Comparison of ENCODE assay signal across 22 cellular contexts in the genomic region with DNA sequence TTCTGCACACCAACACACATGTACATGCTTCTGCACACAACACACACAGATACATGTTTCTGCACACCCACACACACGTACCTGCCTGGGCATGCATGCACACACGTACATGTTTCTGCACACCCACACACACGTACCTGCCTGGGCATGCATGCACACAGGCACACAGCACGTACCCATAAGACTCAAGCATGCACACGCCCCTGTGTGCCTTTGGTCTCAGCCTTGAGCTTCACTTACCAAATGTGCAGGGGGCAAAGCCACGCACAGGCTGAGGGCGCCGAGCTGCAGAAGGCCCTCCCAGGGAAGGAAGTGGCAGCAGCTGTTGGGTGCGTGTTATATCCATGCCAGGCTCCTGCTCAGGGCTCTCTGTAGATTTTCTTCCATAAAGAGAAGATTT. TPM values are rescaled to one million over a fixed set of nuclear protein-coding genes. Genes with fewer than 3 reads are reported as not detected.
DNase-seq lines count a peak whose midpoint lies in the region; ATAC-seq, FAIRE-seq and TF ChIP-seq lines count a peak whose summit lies in the region.
"Had no signal": no experiment of that assay in that cellular context is flagged by ENCODE, and none has a peak within 500 bp of the region (broad histone marks: within the 10 kb centered on the region; RNA-seq: fewer than 3 reads in every experiment).

No MANE protein-coding gene starts in this region.

- CTCF ChIA-PET in CD4-positive, alpha-beta T cell (lab: Charles Lee) = no interaction called here

- H3K4me1 Mint-ChIP-seq in CD4-positive, alpha-beta T cell (ENCODE audit: low read depth) = peaks cover 58% of the 10 kb centered on the region

- H3K9me3 ChIP-seq in CD4-positive, alpha-beta T cell (ENCODE audit: control insufficient read depth, low read length) = no peaks in the 10 kb centered on the region
- peaks cover 0 to 9% (median 0%) of the 10 kb centered on the region in 11 donors for H3K9me3 ChIP-seq in heart right ventricle
- H3K9me3 ChIP-seq: adrenal gland, testis had no signal

- intact Hi-C loops in CD4-positive, alpha-beta T cell (cut with DNase I, micrococcal nuclease) = no loop called here
- intact Hi-C loops in posterior vena cava (cut with DNase I) (no loop called here), heart right ventricle (cut with DNase I) (loop anchor here in 5 of 10 donors (5.0 to 10.0 kb wide), 3 partner anchors 134 to 521 kb away; partner anchors contain the start of genes CCND1 (in 3 of the 5) and MYEOV (in 2 of the 5))

- H3K36me3 Mint-ChIP-seq in CD4-positive, alpha-beta T cell (ENCODE audit: low read depth) = no peaks in the 10 kb centered on the region

- no peak overlapping the region for H3K4me3 ChIP-seq in heart right ventricle
- H3K4me3 ChIP-seq: adrenal gland, skin epidermis, testis had no signal

- DNase-seq in CD4-positive, alpha-beta T cell = no peak
- DNase-seq in HTR-8/SVneo (ENCODE audit: insufficient read length, low spot score) (no peak), posterior vena cava (ENCODE audit: low spot score) (peak; percentile 77), heart right ventricle (no peak), frontal cortex (ENCODE audit: low spot score in 2 of 2) (no peak), AG20443 (ENCODE audit: low spot score) (no peak), glomerular visceral epithelial cell (ENCODE audit: extremely low spot score) (no peak)
- DNase-seq: activated CD8-positive, alpha-beta memory T cell treated with anti-CD3 and anti-CD28 coated beads, Interleukin-2, amount 50 U/mL, for 48 hours; adrenal gland; brain microvascular endothelial cell; COR-L47; left ventricle myocardium superior; NCI-H1092 treated with DMSO at 0.1 percent for 48 hours; NCI-H2107; NK-92 treated with Interleukin-12 subunit alpha and Interleukin-12 subunit beta, amount 100 ng/mL, for 24 hours; stimulated activated CD4-positive, alpha-beta T cell treated with anti-CD3 and anti-CD28 coated beads, Interleukin-2, amount 100 ng/mL, for 24 hours; testis had no signal

- H3K27me3 Mint-ChIP-seq in CD4-positive, alpha-beta T cell = no peaks in the 10 kb centered on the region

- no peak overlapping the region for H3K27ac ChIP-seq in CD4-positive, alpha-beta T cell (ENCODE audit: low read depth, low read length)
- H3K27ac ChIP-seq in heart right ventricle = no peak overlapping the region
- H3K27ac ChIP-seq: adrenal gland, brain microvascular endothelial cell, testis had no signal

- WGBS in heart right ventricle, 2 donors = 92% methylated on average over 9 of the region's 9 CpGs

- FAIRE-seq in HTR-8/SVneo (lab: Jason Lieb, UNC) (peak; percentile 76), frontal cortex (lab: Jason Lieb, UNC) (no peak)
- FAIRE-seq: colon, GM19239 had no signal

- peaks cover 13 to 30% (median 25%) of the 10 kb centered on the region in 9 donors for H3K4me1 ChIP-seq in heart right ventricle

- no peaks in the 10 kb centered on the region for H3K27me3 ChIP-seq in CD4-positive, alpha-beta T cell (ENCODE audit: control insufficient read depth, insufficient read depth, low read length)
- H3K27me3 ChIP-seq in heart right ventricle = no peaks in the 10 kb centered on the region
- H3K27me3 ChIP-seq: adrenal gland, brain microvascular endothelial cell, testis had no signal

- ATAC-seq in CD4-positive, alpha-beta T cell (ENCODE audit: poor library complexity) = no peak
- ATAC-seq in esophagus mucosa (peak; percentile 10), heart right ventricle (no peak)
- ATAC-seq: left ventricle myocardium superior had no signal

- peak overlapping the region; percentile 82 for H3K27ac Mint-ChIP-seq in CD4-positive, alpha-beta T cell

- no peaks in the 10 kb centered on the region for H3K9me3 Mint-ChIP-seq in CD4-positive, alpha-beta T cell

- POLR2A ChIA-PET in CD4-positive, alpha-beta T cell (lab: Charles Lee) = interaction anchor here (0.6 kb wide), 1 partner anchor 118 kb away, joined by 3 read pairs; no protein-coding TSS in a partner anchor

- TF ChIP-seq CTCF in CD4-positive, alpha-beta T cell (IDR thresholded peaks at IDR 0.05) = no peak
- no peak for TF ChIP-seq CTCF in heart right ventricle (IDR thresholded peaks at IDR 0.05)

- peak overlapping the region; percentile 56 for H3K4me3 Mint-ChIP-seq in CD4-positive, alpha-beta T cell

- H3K36me3 ChIP-seq in heart right ventricle = no peaks in the 10 kb centered on the region
- H3K36me3 ChIP-seq: adrenal gland, brain microvascular endothelial cell had no signal

RNA-seq across cellular contexts. Expression of gene SMIM38, which starts 34.7 kb away (rescaled TPM):
- total RNA-seq in CD4-positive, alpha-beta T cell = under 1 TPM; 0.08 to 0.30 TPM
- total RNA-seq in esophagus mucosa = 0.16 TPM
- total RNA-seq in posterior vena cava = 1 to 10 TPM in 1 of 2 donors, under 1 TPM in 1; 0.76 to 1.4 TPM
- total RNA-seq in heart right ventricle = under 1 TPM in 9 of 10 donors, not detected in 1; 0.11 to 0.56 (median 0.18) TPM
- polyA plus RNA-seq in heart right ventricle = under 1 TPM; 0.07 to 0.22 TPM
- total RNA-seq in frontal cortex = 0.41 TPM
- total RNA-seq: Daoy, left ventricle myocardium superior had no signal
